Comparison of ENCODE assay signal across 1 cellular context in the genomic region with DNA sequence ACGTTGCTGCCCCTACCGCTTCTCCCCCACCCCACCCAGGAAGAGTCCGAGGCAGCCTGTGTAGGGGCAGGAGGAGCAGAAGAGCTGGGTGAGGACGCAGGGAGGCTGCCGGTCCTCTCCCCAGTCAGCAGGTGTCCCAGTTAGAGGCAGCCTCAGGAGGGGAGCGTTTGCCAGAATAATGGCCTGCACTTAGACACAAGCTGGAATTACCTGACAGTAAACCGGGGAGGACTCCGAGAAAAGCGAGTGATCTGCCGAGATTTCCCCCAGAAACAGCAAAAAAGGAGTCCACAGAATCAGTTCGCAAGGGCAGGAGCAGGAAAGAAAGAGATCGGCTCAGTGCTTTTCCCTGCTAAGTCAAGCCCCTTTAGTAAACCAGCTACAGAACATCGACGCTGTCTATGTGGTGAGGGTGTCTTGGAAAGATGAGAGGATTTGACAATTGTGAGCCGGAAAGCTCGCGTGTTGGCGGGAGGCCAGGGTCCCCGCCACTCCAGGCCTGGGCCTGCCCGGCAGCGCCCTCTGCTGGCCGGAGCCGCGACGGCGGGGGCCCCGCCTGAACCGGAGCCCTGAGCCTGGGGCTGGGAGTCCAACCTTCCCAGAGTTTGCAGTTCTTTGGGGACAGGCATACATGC.
TF ChIP-seq lines count a peak whose summit lies in the region.

No MANE protein-coding gene starts in this region.

TF ChIP-seq in HepG2, 621 proteins besides CTCF, POLR2A, EP300 and RAD21 (continued from another document and continues in another):
- TF ChIP-seq ZBTB40 (IDR thresholded peaks at IDR 0.05) (no peak), ZBTB40 (CRISPR knock-in tag; IDR thresholded peaks at IDR 0.05) (no peak; the same call in 1 of the 2 replicates), ZNF614 (CRISPR knock-in tag; IDR thresholded peaks at IDR 0.05; ENCODE audit: borderline replicate concordance) (no peak), ATF2 (CRISPR knock-in tag; IDR thresholded peaks at IDR 0.05) (peak; percentile 45; the same call in 1 of the 2 replicates), HCFC1 (IDR thresholded peaks at IDR 0.05; ENCODE audit: low read depth, low read length) (no peak), ZNF30 (CRISPR knock-in tag; IDR thresholded peaks at IDR 0.05) (no peak), ZNF160 (CRISPR knock-in tag; IDR thresholded peaks at IDR 0.05) (no peak), ZC3H4 (CRISPR knock-in tag; IDR thresholded peaks at IDR 0.05; ENCODE audit: borderline replicate concordance) (no peak), ZNF703 (CRISPR knock-in tag; IDR thresholded peaks at IDR 0.05; ENCODE audit: borderline replicate concordance) (no peak), ZMYM2 (CRISPR knock-in tag; IDR thresholded peaks at IDR 0.05) (no peak), ETS1 (CRISPR knock-in tag; IDR thresholded peaks at IDR 0.05) (no peak), MEIS2 (CRISPR knock-in tag; IDR thresholded peaks at IDR 0.05) (no peak), SP1 (IDR thresholded peaks at IDR 0.05) (no peak), SP1 (CRISPR knock-in tag; IDR thresholded peaks at IDR 0.05) (no peak), SNAPC2 (CRISPR knock-in tag; IDR thresholded peaks at IDR 0.05) (no peak), ZNF570 (CRISPR knock-in tag; IDR thresholded peaks at IDR 0.05; ENCODE audit: borderline replicate concordance) (0 out of 2 replicates have a peak, but pooled peaks have one; percentile 50), ZNF660 (CRISPR knock-in tag; IDR thresholded peaks at IDR 0.05; ENCODE audit: borderline replicate concordance, low read depth) (no peak), ATF3 (CRISPR knock-in tag; IDR thresholded peaks at IDR 0.05) (no peak), ZNF800 (CRISPR knock-in tag; IDR thresholded peaks at IDR 0.05) (no peak), ZNF232 (CRISPR knock-in tag; IDR thresholded peaks at IDR 0.05; ENCODE audit: borderline replicate concordance) (no peak), ZGPAT (CRISPR knock-in tag; IDR thresholded peaks at IDR 0.05) (peak; percentile 86; the same call in 1 of the 2 replicates), ZNF496 (CRISPR knock-in tag; IDR thresholded peaks at IDR 0.05; ENCODE audit: insufficient replicate concordance) (no peak), NFIB (CRISPR knock-in tag; IDR thresholded peaks at IDR 0.05; ENCODE audit: borderline replicate concordance) (peak; percentile 69; the same call in 1 of the 2 replicates)
- TF ChIP-seq, protein P1, sequence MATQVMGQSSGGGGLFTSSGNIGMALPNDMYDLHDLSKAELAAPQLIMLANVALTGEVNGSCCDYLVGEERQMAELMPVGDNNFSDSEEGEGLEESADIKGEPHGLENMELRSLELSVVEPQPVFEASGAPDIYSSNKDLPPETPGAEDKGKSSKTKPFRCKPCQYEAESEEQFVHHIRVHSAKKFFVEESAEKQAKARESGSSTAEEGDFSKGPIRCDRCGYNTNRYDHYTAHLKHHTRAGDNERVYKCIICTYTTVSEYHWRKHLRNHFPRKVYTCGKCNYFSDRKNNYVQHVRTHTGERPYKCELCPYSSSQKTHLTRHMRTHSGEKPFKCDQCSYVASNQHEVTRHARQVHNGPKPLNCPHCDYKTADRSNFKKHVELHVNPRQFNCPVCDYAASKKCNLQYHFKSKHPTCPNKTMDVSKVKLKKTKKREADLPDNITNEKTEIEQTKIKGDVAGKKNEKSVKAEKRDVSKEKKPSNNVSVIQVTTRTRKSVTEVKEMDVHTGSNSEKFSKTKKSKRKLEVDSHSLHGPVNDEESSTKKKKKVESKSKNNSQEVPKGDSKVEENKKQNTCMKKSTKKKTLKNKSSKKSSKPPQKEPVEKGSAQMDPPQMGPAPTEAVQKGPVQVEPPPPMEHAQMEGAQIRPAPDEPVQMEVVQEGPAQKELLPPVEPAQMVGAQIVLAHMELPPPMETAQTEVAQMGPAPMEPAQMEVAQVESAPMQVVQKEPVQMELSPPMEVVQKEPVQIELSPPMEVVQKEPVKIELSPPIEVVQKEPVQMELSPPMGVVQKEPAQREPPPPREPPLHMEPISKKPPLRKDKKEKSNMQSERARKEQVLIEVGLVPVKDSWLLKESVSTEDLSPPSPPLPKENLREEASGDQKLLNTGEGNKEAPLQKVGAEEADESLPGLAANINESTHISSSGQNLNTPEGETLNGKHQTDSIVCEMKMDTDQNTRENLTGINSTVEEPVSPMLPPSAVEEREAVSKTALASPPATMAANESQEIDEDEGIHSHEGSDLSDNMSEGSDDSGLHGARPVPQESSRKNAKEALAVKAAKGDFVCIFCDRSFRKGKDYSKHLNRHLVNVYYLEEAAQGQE (IDR thresholded peaks at IDR 0.05; ENCODE audit: borderline replicate concordance in 1 of 2, low read depth in 1 of 2, low read length in 2 of 2), result no peak
- TF ChIP-seq, protein P2, sequence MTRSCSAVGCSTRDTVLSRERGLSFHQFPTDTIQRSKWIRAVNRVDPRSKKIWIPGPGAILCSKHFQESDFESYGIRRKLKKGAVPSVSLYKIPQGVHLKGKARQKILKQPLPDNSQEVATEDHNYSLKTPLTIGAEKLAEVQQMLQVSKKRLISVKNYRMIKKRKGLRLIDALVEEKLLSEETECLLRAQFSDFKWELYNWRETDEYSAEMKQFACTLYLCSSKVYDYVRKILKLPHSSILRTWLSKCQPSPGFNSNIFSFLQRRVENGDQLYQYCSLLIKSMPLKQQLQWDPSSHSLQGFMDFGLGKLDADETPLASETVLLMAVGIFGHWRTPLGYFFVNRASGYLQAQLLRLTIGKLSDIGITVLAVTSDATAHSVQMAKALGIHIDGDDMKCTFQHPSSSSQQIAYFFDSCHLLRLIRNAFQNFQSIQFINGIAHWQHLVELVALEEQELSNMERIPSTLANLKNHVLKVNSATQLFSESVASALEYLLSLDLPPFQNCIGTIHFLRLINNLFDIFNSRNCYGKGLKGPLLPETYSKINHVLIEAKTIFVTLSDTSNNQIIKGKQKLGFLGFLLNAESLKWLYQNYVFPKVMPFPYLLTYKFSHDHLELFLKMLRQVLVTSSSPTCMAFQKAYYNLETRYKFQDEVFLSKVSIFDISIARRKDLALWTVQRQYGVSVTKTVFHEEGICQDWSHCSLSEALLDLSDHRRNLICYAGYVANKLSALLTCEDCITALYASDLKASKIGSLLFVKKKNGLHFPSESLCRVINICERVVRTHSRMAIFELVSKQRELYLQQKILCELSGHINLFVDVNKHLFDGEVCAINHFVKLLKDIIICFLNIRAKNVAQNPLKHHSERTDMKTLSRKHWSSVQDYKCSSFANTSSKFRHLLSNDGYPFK (CRISPR knock-in tag; IDR thresholded peaks at IDR 0.05; ENCODE audit: borderline replicate concordance), result peak; percentile 58; the same call in 1 of the 2 replicates
- TF ChIP-seq, protein P3, sequence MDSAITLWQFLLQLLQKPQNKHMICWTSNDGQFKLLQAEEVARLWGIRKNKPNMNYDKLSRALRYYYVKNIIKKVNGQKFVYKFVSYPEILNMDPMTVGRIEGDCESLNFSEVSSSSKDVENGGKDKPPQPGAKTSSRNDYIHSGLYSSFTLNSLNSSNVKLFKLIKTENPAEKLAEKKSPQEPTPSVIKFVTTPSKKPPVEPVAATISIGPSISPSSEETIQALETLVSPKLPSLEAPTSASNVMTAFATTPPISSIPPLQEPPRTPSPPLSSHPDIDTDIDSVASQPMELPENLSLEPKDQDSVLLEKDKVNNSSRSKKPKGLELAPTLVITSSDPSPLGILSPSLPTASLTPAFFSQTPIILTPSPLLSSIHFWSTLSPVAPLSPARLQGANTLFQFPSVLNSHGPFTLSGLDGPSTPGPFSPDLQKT (CRISPR knock-in tag; IDR thresholded peaks at IDR 0.05; ENCODE audit: borderline replicate concordance), result no peak
